In genomic region chr5:122182491-122182921, GRCh38 we compare ENCODE assay signal across 8 cellular contexts. TPM values are rescaled to one million over a fixed set of nuclear protein-coding genes. Genes with fewer than 3 reads are reported as not detected.
DNase-seq lines count a peak whose midpoint lies in the region; ATAC-seq and TF ChIP-seq lines count a peak whose summit lies in the region.

No MANE protein-coding gene starts in this region.

- whole genome bisulfite sequencing in hepatocyte (ENCODE audit: low lambda C conversion rate, missing lambda C conversion rate): 38% methylated on average over 7 of the region's 7 CpGs

- H3K4me1 Mint-ChIP-seq in activated naive CD4-positive, alpha-beta T cell treated with anti-CD3 and anti-CD28 coated beads for 36 hours (ENCODE audit: low read depth): peaks cover 17% of the 10 kb centered on the region

- H4K20me1 ChIP-seq in hepatocyte (ENCODE audit: insufficient read depth, poor library complexity, severe bottlenecking): no peaks in the 10 kb centered on the region

- H3K4me1 ChIP-seq in hepatocyte (ENCODE audit: insufficient read depth): peaks cover 9% of the 10 kb centered on the region

- intact Hi-C loops in activated naive CD4-positive, alpha-beta T cell treated with anti-CD3 and anti-CD28 coated beads for 36 hours (cut with micrococcal nuclease): no loop called here

- H3K4me3 Mint-ChIP-seq in activated naive CD4-positive, alpha-beta T cell treated with anti-CD3 and anti-CD28 coated beads for 36 hours: no peak overlapping the region

- ATAC-seq in GM18858 (IDR thresholded peaks at IDR 0.05; ENCODE audit: unreplicated experiment) (no peak), HG03571 (IDR thresholded peaks at IDR 0.05; ENCODE audit: unreplicated experiment) (no peak), HG02678 (IDR thresholded peaks at IDR 0.05; ENCODE audit: unreplicated experiment) (no peak)

- DNase-seq in HT-29 (ENCODE audit: low spot score) (peak; percentile 78), amniotic stem cell (lab: John Stamatoyannopoulos, UW) (peak; percentile 35), hepatocyte (ENCODE audit: low spot score) (peak; percentile 50), stromal cell of bone marrow (ENCODE audit: low read depth) (peak; percentile 72)
- DNase-seq in activated naive CD4-positive, alpha-beta T cell treated with anti-CD3 and anti-CD28 coated beads for 36 hours: no peak

- peaks cover 4% of the 10 kb centered on the region for H3K9me3 Mint-ChIP-seq in activated naive CD4-positive, alpha-beta T cell treated with anti-CD3 and anti-CD28 coated beads for 36 hours

- H3K36me3 ChIP-seq in hepatocyte (replicated peaks; ENCODE audit: insufficient read depth, low read depth): no peaks in the 10 kb centered on the region

- no peak overlapping the region for H3K4me3 ChIP-seq in hepatocyte

- CTCF ChIA-PET in activated naive CD4-positive, alpha-beta T cell treated with anti-CD3 and anti-CD28 coated beads for 36 hours (lab: Charles Lee): no interaction called here

- no peaks in the 10 kb centered on the region for H3K9me2 ChIP-seq in hepatocyte (replicated peaks; ENCODE audit: insufficient read depth)

- no peaks in the 10 kb centered on the region for H3K79me2 ChIP-seq in hepatocyte

- H3K27me3 Mint-ChIP-seq in activated naive CD4-positive, alpha-beta T cell treated with anti-CD3 and anti-CD28 coated beads for 36 hours (ENCODE audit: low read depth): peaks cover 33% of the 10 kb centered on the region

- H3K27ac Mint-ChIP-seq in activated naive CD4-positive, alpha-beta T cell treated with anti-CD3 and anti-CD28 coated beads for 36 hours: no peak overlapping the region

- peak overlapping the region; percentile 56 for H3K27ac ChIP-seq in hepatocyte

- H2AFZ ChIP-seq in hepatocyte: no peak overlapping the region

- no peak for TF ChIP-seq CTCF in hepatocyte (IDR thresholded peaks at IDR 0.05; ENCODE audit: poor library complexity)

- H3K36me3 Mint-ChIP-seq in activated naive CD4-positive, alpha-beta T cell treated with anti-CD3 and anti-CD28 coated beads for 36 hours (ENCODE audit: low read depth): peaks cover 1% of the 10 kb centered on the region

- no peaks in the 10 kb centered on the region for H3K27me3 ChIP-seq in hepatocyte

- H3K9me3 ChIP-seq in hepatocyte (ENCODE audit: low read depth): no peaks in the 10 kb centered on the region

- H3K4me2 ChIP-seq in hepatocyte: peak overlapping the region; percentile 50

RNA-seq across cellular contexts. Expression of gene ZNF474, which starts 53.2 kb away (rescaled TPM):
- total RNA-seq in HT-29 (2014; rRNA removed; shearing (Covaris generic)): 0.08 and 0.29 TPM in 2 replicates
- 0.43 and 1.9 TPM in 2 replicates for total RNA-seq in hepatocyte
- 1.7 and 2.8 TPM in 2 replicates for polyA plus RNA-seq in hepatocyte
- total RNA-seq in activated naive CD4-positive, alpha-beta T cell treated with anti-CD3 and anti-CD28 coated beads for 36 hours: not detected
